25 cellular contexts compared by ENCODE assay signal in the genomic region with DNA sequence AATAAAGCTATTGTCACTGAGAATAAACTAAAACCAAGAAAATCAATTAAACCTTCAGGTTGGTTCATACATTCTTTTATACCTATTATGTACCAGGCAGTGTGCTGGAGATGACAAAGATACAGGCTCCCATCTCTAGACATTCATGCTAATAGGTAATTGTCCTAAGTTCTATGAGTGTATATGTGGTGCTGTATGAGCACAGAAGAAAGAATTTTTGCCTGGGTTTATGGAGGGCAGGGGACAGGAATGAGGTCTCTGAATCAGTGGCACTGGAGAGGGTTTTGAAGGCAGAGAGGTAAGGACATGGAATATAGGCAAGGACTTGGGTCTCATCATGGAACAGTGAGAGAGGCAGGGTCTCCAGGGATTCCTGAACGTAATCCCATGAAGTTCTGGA. TPM values are rescaled to one million over a fixed set of nuclear protein-coding genes. Genes with fewer than 3 reads are reported as not detected.
DNase-seq lines count a peak whose midpoint lies in the region; ATAC-seq and TF ChIP-seq lines count a peak whose summit lies in the region.
"Had no signal": no experiment of that assay in that cellular context is flagged by ENCODE, and none has a peak within 500 bp of the region (broad histone marks: within the 10 kb centered on the region; RNA-seq: fewer than 3 reads in every experiment).

No MANE protein-coding gene starts in this region.

- in situ Hi-C loops in Panc1 (cut with HindIII; ENCODE audit: low pct_unique_long_range_greater_than_20kb, low sequenced_read_pairs), result no loop called here
- in situ Hi-C loops in G401 (cut with HindIII; ENCODE audit: low sequenced_read_pairs), result no loop called here

- no peaks in the 10 kb centered on the region for H3K36me3 ChIP-seq in Panc1 (ENCODE audit: control insufficient read depth, insufficient read depth, low read length)
- H3K36me3 ChIP-seq in mesenchymal stem cell (ENCODE audit: control insufficient read depth in 1 of 2, insufficient read depth in 2 of 2, low read depth in 1 of 2, low read length in 2 of 2), result no peaks in the 10 kb centered on the region
- H3K36me3 ChIP-seq: left lung, MG63, SJSA1, suprapubic skin had no signal

- peaks cover 11% of the 10 kb centered on the region for H3K4me1 Mint-ChIP-seq in stimulated activated effector memory CD8-positive, alpha-beta T cell treated with anti-CD3 and anti-CD28 coated beads, Interleukin-12 subunit alpha, Interleukin-12 subunit beta, amount 100 ng/mL, for 72 hours
- peaks cover 9 to 14% of the 10 kb centered on the region in 2 donors for H3K4me1 Mint-ChIP-seq in natural killer cell treated with Interleukin-12 subunit alpha and Interleukin-12 subunit beta and Interleukin-15 and Interleukin-18, amount 100 ng/mL, for 72 hours (ENCODE audit: low read depth in 2 of 2)

- H3K18ac ChIP-seq in mesenchymal stem cell (ENCODE audit: low read depth in 1 of 2, low read length in 2 of 2), result no peak overlapping the region

- H3K14ac ChIP-seq in mesenchymal stem cell (ENCODE audit: low read length in 2 of 2), result no peak overlapping the region

- no peak overlapping the region for H2AFZ ChIP-seq in mesenchymal stem cell (ENCODE audit: low read depth, low read length)

- H3K9ac ChIP-seq in mesenchymal stem cell (ENCODE audit: low read length), result peak overlapping the region; percentile 91

- no peak overlapping the region for H4K8ac ChIP-seq in mesenchymal stem cell (ENCODE audit: low read length)

- DNase-seq in ELR (ENCODE audit: low read depth) (peak; percentile 37), Panc1 (ENCODE audit: low read depth, low spot score) (no peak), mesenchymal stem cell (no peak), G401 (ENCODE audit: low spot score) (no peak)
- DNase-seq in stimulated activated effector memory CD8-positive, alpha-beta T cell treated with anti-CD3 and anti-CD28 coated beads, Interleukin-12 subunit alpha, Interleukin-12 subunit beta, amount 100 ng/mL, for 72 hours (ENCODE audit: low spot score in 2 of 2), result no peak
- no peak for DNase-seq in natural killer cell treated with Interleukin-12 subunit alpha and Interleukin-12 subunit beta and Interleukin-15 and Interleukin-18, amount 100 ng/mL, for 72 hours (ENCODE audit: low spot score)
- DNase-seq: activated effector memory CD4-positive, alpha-beta T cell treated with anti-CD3 and anti-CD28 coated beads, Interleukin-2, amount 50 U/mL, for 16 hours; CD4-positive, alpha-beta T cell; DMS153; foreskin keratinocyte; hypothalamus; left lung; MG63; NCI-H1417 treated with DMSO at 0.1 percent for 48 hours; NCI-H2081 treated with DMSO at 0.1 percent for 48 hours; psoas muscle; T-cell had no signal

- peaks cover 4 to 12% of the 10 kb centered on the region in 2 donors for H3K27me3 Mint-ChIP-seq in natural killer cell treated with Interleukin-12 subunit alpha and Interleukin-12 subunit beta and Interleukin-15 and Interleukin-18, amount 100 ng/mL, for 72 hours
- H3K27me3 Mint-ChIP-seq: CD4-positive, alpha-beta T cell had no signal

- H2AK5ac ChIP-seq in mesenchymal stem cell (ENCODE audit: low read length, severe bottlenecking), result no peak overlapping the region

- ATAC-seq in Panc1 (no peak), GM21423 (IDR thresholded peaks at IDR 0.05; ENCODE audit: unreplicated experiment) (no peak)
- no peak for ATAC-seq in stimulated activated effector memory CD8-positive, alpha-beta T cell treated with anti-CD3 and anti-CD28 coated beads, Interleukin-12 subunit alpha, Interleukin-12 subunit beta, amount 100 ng/mL, for 72 hours
- ATAC-seq in natural killer cell treated with Interleukin-12 subunit alpha and Interleukin-12 subunit beta and Interleukin-15 and Interleukin-18, amount 100 ng/mL, for 72 hours, result no peak
- ATAC-seq: activated CD4-positive, CD25-positive, alpha-beta regulatory T cell treated with anti-CD3 and anti-CD28 coated beads, Interleukin-2, amount 50 U/mL, for 24 hours; foreskin keratinocyte; left lung; psoas muscle; T-cell had no signal

- no peak overlapping the region for H2BK15ac ChIP-seq in mesenchymal stem cell (ENCODE audit: low read depth, poor library complexity, severe bottlenecking)

- H3K4me1 ChIP-seq in Panc1 (ENCODE audit: control insufficient read depth, insufficient read depth, low read length), result peaks cover 28% of the 10 kb centered on the region
- H3K4me1 ChIP-seq in mesenchymal stem cell (ENCODE audit: control insufficient read depth, insufficient read depth, low read depth, low read length), result peaks cover 6% of the 10 kb centered on the region

- H3K23ac ChIP-seq in mesenchymal stem cell (ENCODE audit: low read length in 2 of 2), result no peak overlapping the region

- H3K36me3 Mint-ChIP-seq in stimulated activated effector memory CD8-positive, alpha-beta T cell treated with anti-CD3 and anti-CD28 coated beads, Interleukin-12 subunit alpha, Interleukin-12 subunit beta, amount 100 ng/mL, for 72 hours, result no peaks in the 10 kb centered on the region
- H3K36me3 Mint-ChIP-seq in natural killer cell treated with Interleukin-12 subunit alpha and Interleukin-12 subunit beta and Interleukin-15 and Interleukin-18, amount 100 ng/mL, for 72 hours, result no peaks in the 10 kb centered on the region
- H3K36me3 Mint-ChIP-seq: T-cell had no signal

- no peak overlapping the region for H4K91ac ChIP-seq in mesenchymal stem cell (ENCODE audit: low read length)

- CTCF ChIA-PET in Panc1 (lab: Charles Lee), result interaction anchor here (0.6 kb wide), 2 partner anchors 311 to 339 kb away, joined by 3 to 14 read pairs; no protein-coding TSS in a partner anchor

- POLR2A ChIA-PET in Panc1 (lab: Charles Lee), result interaction anchor here (0.6 kb wide), 2 partner anchors 14 to 321 kb away, joined by 3 to 5 read pairs; no protein-coding TSS in a partner anchor

- H3K27ac Mint-ChIP-seq in stimulated activated effector memory CD8-positive, alpha-beta T cell treated with anti-CD3 and anti-CD28 coated beads, Interleukin-12 subunit alpha, Interleukin-12 subunit beta, amount 100 ng/mL, for 72 hours, result peak overlapping the region; percentile 17
- no peak overlapping the region for H3K27ac Mint-ChIP-seq in natural killer cell treated with Interleukin-12 subunit alpha and Interleukin-12 subunit beta and Interleukin-15 and Interleukin-18, amount 100 ng/mL, for 72 hours
- H3K27ac Mint-ChIP-seq: CD4-positive, alpha-beta T cell; T-cell had no signal

- no peak overlapping the region for H2BK120ac ChIP-seq in mesenchymal stem cell (ENCODE audit: low read depth, low read length)

- no peak overlapping the region for H3K4me2 ChIP-seq in mesenchymal stem cell (ENCODE audit: low read length, poor library complexity, severe bottlenecking)

- no TSS peak for BruUV-seq in Panc1 (replicated peaks; lab: Mats Ljungman, UMichigan)

- H3K4ac ChIP-seq in mesenchymal stem cell (ENCODE audit: low read depth in 1 of 2, low read length in 2 of 2), result no peak overlapping the region

- no peak overlapping the region for H3K4me3 Mint-ChIP-seq in stimulated activated effector memory CD8-positive, alpha-beta T cell treated with anti-CD3 and anti-CD28 coated beads, Interleukin-12 subunit alpha, Interleukin-12 subunit beta, amount 100 ng/mL, for 72 hours
- H3K4me3 Mint-ChIP-seq in natural killer cell treated with Interleukin-12 subunit alpha and Interleukin-12 subunit beta and Interleukin-15 and Interleukin-18, amount 100 ng/mL, for 72 hours, result no peak overlapping the region
- H3K4me3 Mint-ChIP-seq: CD4-positive, alpha-beta T cell; neural crest cell; T-cell had no signal

- H3K9me3 Mint-ChIP-seq in stimulated activated effector memory CD8-positive, alpha-beta T cell treated with anti-CD3 and anti-CD28 coated beads, Interleukin-12 subunit alpha, Interleukin-12 subunit beta, amount 100 ng/mL, for 72 hours, result no peaks in the 10 kb centered on the region
- no peaks in the 10 kb centered on the region for H3K9me3 Mint-ChIP-seq in natural killer cell treated with Interleukin-12 subunit alpha and Interleukin-12 subunit beta and Interleukin-15 and Interleukin-18, amount 100 ng/mL, for 72 hours
- H3K9me3 Mint-ChIP-seq: CD4-positive, alpha-beta T cell; neural crest cell; T-cell had no signal

- H3K27me3 ChIP-seq in Panc1 (ENCODE audit: control insufficient read depth, insufficient read depth, low read length) (no peaks in the 10 kb centered on the region), mesenchymal stem cell (ENCODE audit: control insufficient read depth in 1 of 2, insufficient read depth in 1 of 2, low read length in 2 of 2) (no peaks in the 10 kb centered on the region)
- H3K27me3 ChIP-seq: foreskin keratinocyte, left lung, MG63, SJSA1, suprapubic skin had no signal

- H3K79me1 ChIP-seq in mesenchymal stem cell (replicated peaks; ENCODE audit: low read length, poor library complexity, severe bottlenecking), result no peaks in the 10 kb centered on the region

- whole genome bisulfite sequencing in mesenchymal stem cell, result 34% methylated on average over 1 of the region's 1 CpG

- H2BK12ac ChIP-seq in mesenchymal stem cell (ENCODE audit: low read length in 2 of 2), result peak overlapping the region in 1 of 2 experiments; percentile 47

- H3K4me3 ChIP-seq in Panc1 (ENCODE audit: low read depth in 2 of 2, low read length in 2 of 2) (no peak overlapping the region), mesenchymal stem cell (ENCODE audit: insufficient read depth in 1 of 2, low read depth in 1 of 2, low read length in 2 of 2) (no peak overlapping the region)
- H3K4me3 ChIP-seq: left lung, MG63, mucosa of descending colon, psoas muscle, SJSA1, suprapubic skin had no signal

- H3K27ac ChIP-seq in Panc1 (ENCODE audit: low read length) (peak overlapping the region; percentile 67), mesenchymal stem cell (ENCODE audit: low read length, poor library complexity, severe bottlenecking) (no peak overlapping the region)
- H3K27ac ChIP-seq: foreskin keratinocyte, SJSA1 had no signal

- H3K9me3 ChIP-seq in Panc1 (ENCODE audit: control insufficient read depth, insufficient read depth, low read depth, low read length) (no peaks in the 10 kb centered on the region), mesenchymal stem cell (ENCODE audit: control insufficient read depth, low read length) (no peaks in the 10 kb centered on the region)
- H3K9me3 ChIP-seq: left lung, MG63, mucosa of descending colon, psoas muscle, SJSA1, suprapubic skin had no signal

- intact Hi-C loops in Panc1 (cut with micrococcal nuclease; ENCODE audit: unreplicated experiment), result loop anchor here (10.0 kb wide), 1 partner anchor 143 kb away; no protein-coding TSS in a partner anchor

- no peak for TF ChIP-seq CTCF in Panc1 (IDR thresholded peaks at IDR 0.05)

- H2BK5ac ChIP-seq in mesenchymal stem cell (ENCODE audit: low read depth, low read length, poor library complexity, severe bottlenecking), result no peak overlapping the region

RNA-seq across cellular contexts. Expression of a gene that starts 38.7 kb away (rescaled TPM):
- total RNA-seq in Panc1 (2021; ENCODE audit: unreplicated experiment), result 1.9 TPM
- polyA plus RNA-seq in Panc1 (2012; ENCODE audit: insufficient read length), result 9.4 TPM
- polyA plus RNA-seq in mesenchymal stem cell (2013, experiment 1 of 2), result 0.32 TPM
- 0.60 TPM for polyA plus RNA-seq in mesenchymal stem cell (2013, experiment 2 of 2)
- 0.34 TPM in 1 of 2 replicates, not detected in the other for total RNA-seq in G401 (2014; rRNA removed; shearing (Covaris generic))
- total RNA-seq in natural killer cell treated with Interleukin-12 subunit alpha and Interleukin-12 subunit beta and Interleukin-15 and Interleukin-18, amount 100 ng/mL, for 72 hours, result 1 to 10 TPM; 1.2 to 2.8 TPM
- total RNA-seq: epithelial cell of proximal tubule, skeletal muscle tissue had no signal
